ENCODE assay signal across 20 cellular contexts in genomic region chr1:212670301-212670700, GRCh38. TPM values are rescaled to one million over a fixed set of nuclear protein-coding genes. Genes with fewer than 3 reads are reported as not detected.
"Had no signal": no experiment of that assay in that cellular context is flagged by ENCODE, and none has a peak within 500 bp of the region (broad histone marks: within the 10 kb centered on the region; RNA-seq: fewer than 3 reads in every experiment).

No MANE protein-coding gene starts in this region.

- FAIRE-seq: endometrium, frontal cortex, small intestine had no signal

- DNase-seq: cortex of kidney; effector memory CD4-positive, alpha-beta T cell; heart left ventricle; hippocampal formation; kidney glomerular epithelial cell; mucosa of descending colon; naive thymus-derived CD8-positive, alpha-beta T cell; nucleus accumbens; ovary; stimulated activated CD4-positive, alpha-beta T cell treated with anti-CD3 and anti-CD28 coated beads, Interleukin-12 subunit alpha, Interleukin-12 subunit beta, amount 100 ng/mL, for 4 hours; stimulated activated naive CD4-positive, alpha-beta T cell treated with Interleukin-2 at 50 U/mL for 16 hours; upper lobe of right lung had no signal

- H3K9me3 ChIP-seq: heart left ventricle, mucosa of descending colon, ovary, right atrium auricular region, tibial nerve, upper lobe of right lung, vagina had no signal

- H3K4me3 Mint-ChIP-seq: naive thymus-derived CD8-positive, alpha-beta T cell; neural crest cell had no signal

- H3K27ac ChIP-seq: ovary, right atrium auricular region, tibial nerve, upper lobe of right lung, vagina had no signal

- H3K36me3 Mint-ChIP-seq: naive thymus-derived CD8-positive, alpha-beta T cell had no signal

- ATAC-seq: esophagus mucosa; heart left ventricle; mucosa of descending colon; naive thymus-derived CD8-positive, alpha-beta T cell; upper lobe of right lung had no signal

- H3K27me3 ChIP-seq: ovary, right atrium auricular region, tibial nerve, upper lobe of right lung, vagina had no signal

- H3K36me3 ChIP-seq: heart left ventricle, ovary, right atrium auricular region, tibial nerve, upper lobe of right lung, vagina had no signal

- H3K27ac Mint-ChIP-seq: naive thymus-derived CD8-positive, alpha-beta T cell had no signal

- H3K4me3 ChIP-seq: heart left ventricle, mucosa of descending colon, ovary, right atrium auricular region, tibial nerve, upper lobe of right lung, vagina had no signal

- H3K9me3 Mint-ChIP-seq: naive thymus-derived CD8-positive, alpha-beta T cell; neural crest cell had no signal

RNA-seq across cellular contexts. Expression of gene BATF3, which starts 29.3 kb away (rescaled TPM):
- total RNA-seq: neural crest cell had no signal
